6 cellular contexts compared by ENCODE assay signal in the genomic region with DNA sequence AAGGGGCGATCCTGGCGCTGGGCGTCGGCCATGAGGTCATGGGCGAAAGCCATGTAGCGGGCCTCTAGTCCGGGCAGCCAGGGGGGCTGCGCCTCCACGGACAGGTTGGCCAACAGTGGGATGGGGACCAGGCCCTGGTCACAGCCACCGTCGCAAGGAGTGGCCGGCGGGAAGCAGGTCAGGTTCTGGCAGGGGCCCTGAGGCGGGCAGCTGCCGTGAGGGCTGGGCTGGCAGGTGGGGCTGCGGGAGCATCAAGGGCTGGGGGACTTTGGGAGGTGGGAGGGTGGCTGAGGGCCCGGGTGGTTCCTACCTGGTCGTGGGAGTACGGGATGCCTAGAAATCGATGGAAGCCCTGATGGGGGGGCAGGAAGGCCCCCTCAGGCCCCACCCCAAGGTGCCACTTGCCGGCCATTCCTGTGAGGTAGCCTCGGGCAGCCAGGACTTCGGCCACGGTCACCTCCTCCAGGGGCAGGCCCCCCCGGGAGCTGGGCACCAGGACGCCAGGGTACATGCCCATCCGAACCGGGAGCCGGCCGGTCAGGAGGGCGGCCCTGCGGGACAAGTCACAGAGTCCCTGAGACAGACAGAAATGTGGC. TPM values are rescaled to one million over a fixed set of nuclear protein-coding genes. Genes with fewer than 3 reads are reported as not detected.
DNase-seq lines count a peak whose midpoint lies in the region; ATAC-seq and TF ChIP-seq lines count a peak whose summit lies in the region.

No MANE protein-coding gene starts in this region.

- H3K9me3 ChIP-seq in osteoblast (ENCODE audit: low read depth, low read length): no peaks in the 10 kb centered on the region

- no peaks in the 10 kb centered on the region for H3K36me3 Mint-ChIP-seq in HFFc6 (ENCODE audit: low read depth)
- H3K36me3 Mint-ChIP-seq in central memory CD8-positive, alpha-beta T cell (ENCODE audit: insufficient read depth): peaks cover 14% of the 10 kb centered on the region

- peak overlapping the region; percentile 94 for H3K4me2 ChIP-seq in osteoblast (ENCODE audit: insufficient read depth, low read length)

- no peaks in the 10 kb centered on the region for H3K27me3 ChIP-seq in osteoblast (ENCODE audit: insufficient read depth, low read length)

- peak overlapping the region; percentile 84 for H3K4me3 Mint-ChIP-seq in HFFc6
- H3K4me3 Mint-ChIP-seq in central memory CD8-positive, alpha-beta T cell: peak overlapping the region; percentile 74

- peaks cover 2% of the 10 kb centered on the region for H3K27me3 Mint-ChIP-seq in HFFc6 (ENCODE audit: insufficient read depth)
- H3K27me3 Mint-ChIP-seq in central memory CD8-positive, alpha-beta T cell: no peaks in the 10 kb centered on the region

- H3K27ac ChIP-seq in osteoblast (ENCODE audit: low read depth, low read length): no peak overlapping the region

- H3K9me3 Mint-ChIP-seq in HFFc6: no peaks in the 10 kb centered on the region
- H3K9me3 Mint-ChIP-seq in central memory CD8-positive, alpha-beta T cell: no peaks in the 10 kb centered on the region

- TF ChIP-seq CTCF in HFFc6 (IDR thresholded peaks at IDR 0.05): no peak
- no peak for TF ChIP-seq CTCF in osteoblast (IDR thresholded peaks at IDR 0.05; ENCODE audit: extremely low read depth, low read depth, low read length)
- no peak for TF ChIP-seq CTCF in GM10266 (IDR thresholded peaks at IDR 0.05; ENCODE audit: control insufficient read depth, insufficient read depth, low read depth, missing control alignments)

- DNase-seq in HFFc6 (no peak), osteoblast (ENCODE audit: insufficient read length, low spot score, missing footprints) (peak; percentile 56), NCI-H2107 treated with DMSO at 0.1 percent for 48 hours (lab: John Stamatoyannopoulos, UW; ENCODE audit: unreplicated experiment) (no peak), pons (ENCODE audit: low spot score) (no peak), GM10266 (ENCODE audit: extremely low spot score) (no peak)
- DNase-seq in central memory CD8-positive, alpha-beta T cell (ENCODE audit: low spot score in 2 of 2): no peak

- H3K27ac Mint-ChIP-seq in HFFc6: no peak overlapping the region
- H3K27ac Mint-ChIP-seq in central memory CD8-positive, alpha-beta T cell (ENCODE audit: low read depth): peak overlapping the region; percentile 82

- H3K36me3 ChIP-seq in osteoblast (ENCODE audit: insufficient read depth, low read length): no peaks in the 10 kb centered on the region

- H2AFZ ChIP-seq in osteoblast (ENCODE audit: low read length): no peak overlapping the region

- peaks cover 5% of the 10 kb centered on the region for H3K79me2 ChIP-seq in osteoblast (ENCODE audit: insufficient read depth, low read length)

- peaks cover 3% of the 10 kb centered on the region for H4K20me1 ChIP-seq in osteoblast (ENCODE audit: insufficient read depth, low read length)

- H3K4me1 Mint-ChIP-seq in HFFc6 (ENCODE audit: low read depth): peaks cover 18% of the 10 kb centered on the region
- peaks cover 31% of the 10 kb centered on the region for H3K4me1 Mint-ChIP-seq in central memory CD8-positive, alpha-beta T cell

- H3K4me1 ChIP-seq in osteoblast (ENCODE audit: insufficient read depth, low read length): peaks cover 11% of the 10 kb centered on the region

- no peak for ATAC-seq in central memory CD8-positive, alpha-beta T cell (replicated peaks; ENCODE audit: extremely low read depth, poor library complexity, severe bottlenecking)

- H3K4me3 ChIP-seq in osteoblast (ENCODE audit: insufficient read depth, low read length): peak overlapping the region; percentile 91

RNA-seq across cellular contexts. Expression of gene ARSA, which starts 1.0 kb away (rescaled TPM):
- total RNA-seq in HFFc6 (2021; fragmentation: NEBNext Ultra II Directional; extraction: Animal tissue kit (Norgen Biotek cat#: 25700)): 10 to 100 TPM; 28.0 to 35.4 (median 30.6) TPM
- 35.1 and 38.4 TPM in 2 replicates for total RNA-seq in osteoblast

RNA-seq across cellular contexts. Expression of gene MAPK8IP2, which starts 26.4 kb away (rescaled TPM):
- under 1 TPM; 0.14 to 0.25 (median 0.15) TPM for total RNA-seq in HFFc6 (2021; fragmentation: NEBNext Ultra II Directional; extraction: Animal tissue kit (Norgen Biotek cat#: 25700))
- total RNA-seq in osteoblast: 0.29 and 0.36 TPM in 2 replicates

RNA-seq across cellular contexts. Expression of gene CHKB, which starts 44.3 kb away (rescaled TPM):
- total RNA-seq in HFFc6 (2021; fragmentation: NEBNext Ultra II Directional; extraction: Animal tissue kit (Norgen Biotek cat#: 25700)): 10 to 100 TPM; 21.1 to 26.2 (median 25.2) TPM
- 27.4 and 28.6 TPM in 2 replicates for total RNA-seq in osteoblast

RNA-seq across cellular contexts. Expression of gene SHANK3, which starts 45.7 kb away (rescaled TPM):
- under 1 TPM; 0.65 to 0.97 (median 0.68) TPM for total RNA-seq in HFFc6 (2021; fragmentation: NEBNext Ultra II Directional; extraction: Animal tissue kit (Norgen Biotek cat#: 25700))
- 0.36 and 0.59 TPM in 2 replicates for total RNA-seq in osteoblast

RNA-seq across cellular contexts. Expression of gene CPT1B, which starts 48.7 kb away (rescaled TPM):
- 1 to 10 TPM in 5 of 6 experiments, under 1 TPM in 1; 0.82 to 3.0 (median 1.5) TPM for total RNA-seq in HFFc6 (2021; fragmentation: NEBNext Ultra II Directional; extraction: Animal tissue kit (Norgen Biotek cat#: 25700))
- total RNA-seq in osteoblast: 1.8 and 2.1 TPM in 2 replicates
